Comparison of ENCODE assay signal across 8 cellular contexts in genomic region chr6:30682181-30683117, GRCh38. TPM values are rescaled to one million over a fixed set of nuclear protein-coding genes. Genes with fewer than 3 reads are reported as not detected.
DNase-seq lines count a peak whose midpoint lies in the region; FAIRE-seq and TF ChIP-seq lines count a peak whose summit lies in the region.

No MANE protein-coding gene starts in this region.

- peaks cover 4 to 5% of the 10 kb centered on the region in 2 experiments for H3K36me3 ChIP-seq in endothelial cell of umbilical vein (ENCODE audit: control insufficient read depth in 2 of 2, extremely low read depth in 1 of 2, insufficient read depth in 2 of 2, low read length in 2 of 2)
- no peaks in the 10 kb centered on the region for H3K36me3 ChIP-seq in mucosa of stomach (ENCODE audit: control insufficient read depth, insufficient read depth, low read length)

- H3K9ac ChIP-seq in endothelial cell of umbilical vein (replicated peaks; ENCODE audit: extremely low read depth, insufficient read depth, low read length) (peak overlapping the region; percentile 91), mucosa of stomach (ENCODE audit: low read length) (peak overlapping the region; percentile 60)

- TF ChIP-seq POLR2A in endothelial cell of umbilical vein (IDR thresholded peaks at IDR 0.05; ENCODE audit: low read depth, low read length) = peak; percentile 68

- FAIRE-seq in endothelial cell of umbilical vein (lab: Jason Lieb, UNC) = peak; percentile 98

- no peaks in the 10 kb centered on the region for H4K20me1 ChIP-seq in endothelial cell of umbilical vein (replicated peaks; ENCODE audit: control insufficient read depth, extremely low read depth, insufficient read depth, low read length)

- dilution Hi-C loops in endothelial cell of umbilical vein (cut with MboI; ENCODE audit: extremely low pct_ligation_motif_present, low sequenced_read_pairs) = no loop called here

- H3K27me3 ChIP-seq in endothelial cell of umbilical vein (ENCODE audit: control insufficient read depth in 2 of 2, insufficient read depth in 2 of 2, low read length in 2 of 2) (no peaks in the 10 kb centered on the region), mucosa of stomach (ENCODE audit: control insufficient read depth, insufficient read depth, low read length) (peaks cover 5% of the 10 kb centered on the region)

- no peaks in the 10 kb centered on the region for H3K9me1 ChIP-seq in endothelial cell of umbilical vein (replicated peaks; ENCODE audit: control insufficient read depth, extremely low read depth, insufficient read depth, low read length)

- BruUV-seq in endothelial cell of umbilical vein (replicated peaks; lab: Mats Ljungman, UMichigan) = no TSS peak

- H3K4me1 ChIP-seq in endothelial cell of umbilical vein (ENCODE audit: control insufficient read depth, extremely low read depth, insufficient read depth, low read length) (peaks cover 34% of the 10 kb centered on the region), mucosa of stomach (ENCODE audit: control insufficient read depth, insufficient read depth, low read length) (peaks cover 31% of the 10 kb centered on the region)

- TF ChIP-seq CTCF in HFF-Myc (IDR thresholded peaks at IDR 0.05; ENCODE audit: low read depth, low read length, missing control alignments) (no peak), endothelial cell of umbilical vein (IDR thresholded peaks at IDR 0.05; ENCODE audit: extremely low read depth in 1 of 2, insufficient read depth in 1 of 2, low read depth in 1 of 2, low read length in 2 of 2) (no peak)

- POLR2A ChIA-PET in endothelial cell of umbilical vein (lab: Charles Lee) = interaction anchor here (0.5 to 3.7 kb wide), 4 partner anchors 10 to 154 kb away, joined by 3 to 34 read pairs (median 12); partner anchors contain the start of genes DHX16 and MDC1

- H3K79me2 ChIP-seq in endothelial cell of umbilical vein (ENCODE audit: control insufficient read depth, insufficient read depth, low read length) = peaks cover 87% of the 10 kb centered on the region

- CTCF ChIA-PET in endothelial cell of umbilical vein (lab: Charles Lee) = interaction anchor here (0.6 to 6.6 kb wide), 8 partner anchors 9 to 405 kb away, joined by 3 to 296 read pairs (median 10); partner anchors contain the start of genes DHX16, MDC1 and TUBB

- H3K4me2 ChIP-seq in endothelial cell of umbilical vein (ENCODE audit: insufficient read depth, low read length) = peak overlapping the region; percentile 85

- H3K9me3 ChIP-seq in endothelial cell of umbilical vein (replicated peaks; ENCODE audit: control insufficient read depth, insufficient read depth, low read length) (no peaks in the 10 kb centered on the region), mucosa of stomach (ENCODE audit: control insufficient read depth, low read length) (no peaks in the 10 kb centered on the region)

- intact Hi-C loops in endothelial cell of umbilical vein (cut with micrococcal nuclease) = loop anchor here (1.0 to 2.0 kb wide), 3 partner anchors 35 to 404 kb away; partner anchors contain the start of gene MDC1

- DNase-seq in GM04504 (ENCODE audit: low read depth) (peak; percentile 77), HFF-Myc (ENCODE audit: extremely low read depth, low read depth) (peak; percentile 59), NOMO-1 treated with DMSO at 0.1 percent for 48 hours (lab: John Stamatoyannopoulos, UW; ENCODE audit: unreplicated experiment) (peak; percentile 96), endothelial cell of umbilical vein (ENCODE audit: low read depth, low spot score) (peak; percentile 89), cerebellar cortex (ENCODE audit: low spot score) (no peak)
- peak; percentile 71 for DNase-seq in activated CD8-positive, alpha-beta memory T cell treated with anti-CD3 and anti-CD28 coated beads, Interleukin-2, amount 50 U/mL, for 1 hour (ENCODE audit: extremely low read depth)
- DNase-seq in stimulated activated CD8-positive, alpha-beta memory T cell treated with anti-CD3 and anti-CD28 coated beads, Interleukin-4, amount 100 ng/mL, for 24 hours (ENCODE audit: low read depth) = peak; percentile 79

- H2AFZ ChIP-seq in endothelial cell of umbilical vein (ENCODE audit: low read depth, low read length) = no peak overlapping the region

- peak overlapping the region; percentile 94 for H3K27ac ChIP-seq in endothelial cell of umbilical vein (ENCODE audit: insufficient read depth, low read depth, low read length)

- peak overlapping the region; percentile 79 for H3K4me3 ChIP-seq in HFF-Myc (replicated peaks; ENCODE audit: low read depth, low read length)
- H3K4me3 ChIP-seq in endothelial cell of umbilical vein (replicated peaks in 1 of 3; ENCODE audit: insufficient read depth in 1 of 3, low read depth in 1 of 3, low read length in 3 of 3) = peak overlapping the region; percentile 81 to 93 (median 87)
- no peak overlapping the region for H3K4me3 ChIP-seq in mucosa of stomach (ENCODE audit: low read length)

TF ChIP-seq in endothelial cell of umbilical vein, 7 proteins besides CTCF, POLR2A, EP300 and RAD21:
- peak; percentile 95 for TF ChIP-seq POLR2AphosphoS5 (IDR thresholded peaks at IDR 0.05; ENCODE audit: insufficient read depth, low read depth, low read length)
- no peak for TF ChIP-seq MAX (IDR thresholded peaks at IDR 0.05; ENCODE audit: insufficient read depth, insufficient read length)
- no peak for TF ChIP-seq EZH2 (IDR thresholded peaks at IDR 0.05; ENCODE audit: borderline replicate concordance, low read depth, low read length, severe bottlenecking)
- TF ChIP-seq JUN (IDR thresholded peaks at IDR 0.05; ENCODE audit: borderline replicate concordance, insufficient read depth, insufficient read length, low read depth) = peak; percentile 63
- TF ChIP-seq GATA2 (IDR thresholded peaks at IDR 0.05; ENCODE audit: insufficient read depth, insufficient read length, low read depth, low read length) = no peak
- TF ChIP-seq FOS (IDR thresholded peaks at IDR 0.05; ENCODE audit: borderline replicate concordance, insufficient read depth, low read length) = peak; percentile 83
- TF ChIP-seq MYC (IDR thresholded peaks at IDR 0.05; ENCODE audit: low read depth, low read length) = no peak

RNA-seq across cellular contexts. Expression of gene PPP1R18, which starts 4.0 kb away (rescaled TPM):
- 129 and 136 TPM in 2 replicates for total RNA-seq in endothelial cell of umbilical vein
- polyA plus RNA-seq in endothelial cell of umbilical vein = 167 and 173 TPM in 2 replicates
- polyA plus RNA-seq in endothelial cell of umbilical vein (2011; cell fraction: cytosol; rRNA removed) = 125 and 137 TPM in 2 replicates
- polyA plus RNA-seq in endothelial cell of umbilical vein (2011; cell fraction: nucleus; rRNA removed) = 98.3 and 116 TPM in 2 replicates
- 94.7 and 97.8 TPM in 2 replicates for polyA plus RNA-seq in endothelial cell of umbilical vein (2012)
- 136 and 140 TPM in 2 replicates for polyA minus RNA-seq in endothelial cell of umbilical vein
- 15.4 TPM for polyA minus RNA-seq in endothelial cell of umbilical vein (2011; cell fraction: cytosol; rRNA and poly(A)+ RNA removed)
- polyA minus RNA-seq in endothelial cell of umbilical vein (2011; cell fraction: nucleus; rRNA and poly(A)+ RNA removed) = 41.1 and 44.0 TPM in 2 replicates

RNA-seq across cellular contexts. Expression of gene NRM, which starts 8.3 kb away (rescaled TPM):
- total RNA-seq in endothelial cell of umbilical vein = 28.5 and 32.2 TPM in 2 replicates
- 33.8 and 36.7 TPM in 2 replicates for polyA plus RNA-seq in endothelial cell of umbilical vein
- polyA plus RNA-seq in endothelial cell of umbilical vein (2011; cell fraction: cytosol; rRNA removed) = 33.0 and 34.0 TPM in 2 replicates
- 16.0 and 18.9 TPM in 2 replicates for polyA plus RNA-seq in endothelial cell of umbilical vein (2011; cell fraction: nucleus; rRNA removed)
- 17.7 and 22.2 TPM in 2 replicates for polyA plus RNA-seq in endothelial cell of umbilical vein (2012)
- 17.5 and 18.7 TPM in 2 replicates for polyA minus RNA-seq in endothelial cell of umbilical vein
- polyA minus RNA-seq in endothelial cell of umbilical vein (2011; cell fraction: cytosol; rRNA and poly(A)+ RNA removed) = 20.0 TPM
- polyA minus RNA-seq in endothelial cell of umbilical vein (2011; cell fraction: nucleus; rRNA and poly(A)+ RNA removed) = 4.5 and 7.8 TPM in 2 replicates

RNA-seq across cellular contexts. Expression of gene DHX16, which starts 9.6 kb away (rescaled TPM):
- 36.3 and 38.2 TPM in 2 replicates for total RNA-seq in endothelial cell of umbilical vein
- polyA plus RNA-seq in endothelial cell of umbilical vein = 62.3 and 66.5 TPM in 2 replicates
- polyA plus RNA-seq in endothelial cell of umbilical vein (2011; cell fraction: cytosol; rRNA removed) = 42.2 and 43.9 TPM in 2 replicates
- 141 and 146 TPM in 2 replicates for polyA plus RNA-seq in endothelial cell of umbilical vein (2011; cell fraction: nucleus; rRNA removed)
- polyA plus RNA-seq in endothelial cell of umbilical vein (2012) = 30.0 and 30.6 TPM in 2 replicates
- polyA minus RNA-seq in endothelial cell of umbilical vein = 61.9 and 63.5 TPM in 2 replicates
- polyA minus RNA-seq in endothelial cell of umbilical vein (2011; cell fraction: cytosol; rRNA and poly(A)+ RNA removed) = 24.9 TPM
- polyA minus RNA-seq in endothelial cell of umbilical vein (2011; cell fraction: nucleus; rRNA and poly(A)+ RNA removed) = 24.0 and 31.7 TPM in 2 replicates

RNA-seq across cellular contexts. Expression of gene MDC1, which starts 34.6 kb away (rescaled TPM):
- total RNA-seq in endothelial cell of umbilical vein = 42.3 and 43.6 TPM in 2 replicates
- polyA plus RNA-seq in endothelial cell of umbilical vein = 15.6 and 16.8 TPM in 2 replicates
- polyA plus RNA-seq in endothelial cell of umbilical vein (2011; cell fraction: cytosol; rRNA removed) = 13.0 and 13.4 TPM in 2 replicates
- 36.2 and 49.0 TPM in 2 replicates for polyA plus RNA-seq in endothelial cell of umbilical vein (2011; cell fraction: nucleus; rRNA removed)
- 16.8 and 20.4 TPM in 2 replicates for polyA plus RNA-seq in endothelial cell of umbilical vein (2012)
- 14.6 and 17.6 TPM in 2 replicates for polyA minus RNA-seq in endothelial cell of umbilical vein
- 20.7 TPM for polyA minus RNA-seq in endothelial cell of umbilical vein (2011; cell fraction: cytosol; rRNA and poly(A)+ RNA removed)
- 11.9 and 14.6 TPM in 2 replicates for polyA minus RNA-seq in endothelial cell of umbilical vein (2011; cell fraction: nucleus; rRNA and poly(A)+ RNA removed)

RNA-seq across cellular contexts. Expression of gene C6orf136, which starts 35.5 kb away (rescaled TPM):
- total RNA-seq in endothelial cell of umbilical vein = 18.5 and 21.0 TPM in 2 replicates
- 19.1 and 20.2 TPM in 2 replicates for polyA plus RNA-seq in endothelial cell of umbilical vein
- 12.3 and 13.2 TPM in 2 replicates for polyA plus RNA-seq in endothelial cell of umbilical vein (2011; cell fraction: cytosol; rRNA removed)
- polyA plus RNA-seq in endothelial cell of umbilical vein (2011; cell fraction: nucleus; rRNA removed) = 41.5 and 46.2 TPM in 2 replicates
- polyA plus RNA-seq in endothelial cell of umbilical vein (2012) = 11.7 and 11.9 TPM in 2 replicates
- 17.4 and 17.5 TPM in 2 replicates for polyA minus RNA-seq in endothelial cell of umbilical vein
- polyA minus RNA-seq in endothelial cell of umbilical vein (2011; cell fraction: cytosol; rRNA and poly(A)+ RNA removed) = 9.0 TPM
- polyA minus RNA-seq in endothelial cell of umbilical vein (2011; cell fraction: nucleus; rRNA and poly(A)+ RNA removed) = 8.1 and 11.1 TPM in 2 replicates
